9 cellular contexts compared by ENCODE assay signal in the genomic region with DNA sequence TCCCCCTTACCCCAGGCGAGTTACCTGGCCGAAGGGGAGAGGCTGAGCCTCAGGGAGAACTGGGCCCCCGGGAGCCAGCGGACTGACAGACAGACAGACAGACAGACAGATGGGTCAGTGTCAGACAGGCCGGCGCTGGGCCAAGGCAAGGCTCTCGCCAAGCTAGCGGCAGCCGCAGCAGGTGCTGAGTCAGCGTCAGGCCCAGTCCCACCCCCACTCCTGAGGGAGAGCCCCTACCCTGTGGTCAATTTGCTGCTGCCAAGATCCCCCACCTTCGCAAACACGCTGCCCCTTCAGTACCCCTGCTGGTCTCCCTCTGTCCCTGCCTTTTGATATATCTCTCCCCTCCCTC. TPM values are rescaled to one million over a fixed set of nuclear protein-coding genes. Genes with fewer than 3 reads are reported as not detected.
A peak's percentile ranks its signal among the peaks of the same experiment; 100 is the strongest.
DNase-seq lines count a peak whose midpoint lies in the region; ATAC-seq and TF ChIP-seq lines count a peak whose summit lies in the region.
"Had no signal": no experiment of that assay in that cellular context is flagged by ENCODE, and none has a peak within 500 bp of the region (broad histone marks: within the 10 kb centered on the region; RNA-seq: fewer than 3 reads in every experiment).

No MANE protein-coding gene starts in this region.

- H3K27ac ChIP-seq in A673 (ENCODE audit: low read depth, low read length, poor library complexity, severe bottlenecking) (peak overlapping the region; percentile 97), GM23248 (no peak overlapping the region)

- H3K4me1 ChIP-seq in A673 (ENCODE audit: insufficient read depth, low read length, poor library complexity, severe bottlenecking) (peaks cover 53% of the 10 kb centered on the region), GM23248 (ENCODE audit: insufficient read depth) (peaks cover 16% of the 10 kb centered on the region)

- H3K9ac ChIP-seq in GM23248: no peak overlapping the region

- H4K20me1 ChIP-seq in GM23248 (ENCODE audit: insufficient read depth): no peaks in the 10 kb centered on the region

- H3K4me2 ChIP-seq in GM23248 (ENCODE audit: unreplicated experiment): peak overlapping the region; percentile 48

- POLR2A ChIA-PET in A673 (lab: Charles Lee; ENCODE audit: low non-redundant PET): interaction anchor here (0.6 kb wide), 3 partner anchors 44 to 245 kb away, joined by 3 to 4 read pairs (median 4); no protein-coding TSS in a partner anchor

- peaks cover 47% of the 10 kb centered on the region for H3K27me3 Mint-ChIP-seq in activated T-helper 2 cell treated with anti-CD3 and anti-CD28 coated beads, Interferon-gamma antibody, Interleukin-2, Interleukin-4, amounts not matched to agents 10 μg/mL and 5 μg/mL and 100 μg/mL, durations not matched to agents 14 hours and 24 hours and 36 hours (ENCODE audit: low read depth)

- no peak overlapping the region for H3K27ac Mint-ChIP-seq in activated T-helper 2 cell treated with anti-CD3 and anti-CD28 coated beads, Interferon-gamma antibody, Interleukin-2, Interleukin-4, amounts not matched to agents 10 μg/mL and 5 μg/mL and 100 μg/mL, durations not matched to agents 14 hours and 24 hours and 36 hours

- peak overlapping the region; percentile 81 for H3K4me3 Mint-ChIP-seq in activated T-helper 2 cell treated with anti-CD3 and anti-CD28 coated beads, Interferon-gamma antibody, Interleukin-2, Interleukin-4, amounts not matched to agents 10 μg/mL and 5 μg/mL and 100 μg/mL, durations not matched to agents 14 hours and 24 hours and 36 hours (ENCODE audit: low read depth)

- ATAC-seq in HG02981 (IDR thresholded peaks at IDR 0.05; ENCODE audit: unreplicated experiment): no peak
- no peak for ATAC-seq in HG02970 (IDR thresholded peaks at IDR 0.05; ENCODE audit: low FRiP score, unreplicated experiment)
- ATAC-seq in HG03460 (IDR thresholded peaks at IDR 0.05; ENCODE audit: unreplicated experiment): no peak

- H3K79me2 ChIP-seq in GM23248 (ENCODE audit: insufficient read depth): no peaks in the 10 kb centered on the region

- peaks cover 36% of the 10 kb centered on the region for H3K4me1 Mint-ChIP-seq in activated T-helper 2 cell treated with anti-CD3 and anti-CD28 coated beads, Interferon-gamma antibody, Interleukin-2, Interleukin-4, amounts not matched to agents 10 μg/mL and 5 μg/mL and 100 μg/mL, durations not matched to agents 14 hours and 24 hours and 36 hours (ENCODE audit: low read depth)

- H3K4me3 ChIP-seq in A673 (ENCODE audit: low read depth, low read length, poor library complexity, severe bottlenecking) (peak overlapping the region; percentile 90), GM23248 (no peak overlapping the region)

- DNase-seq in A673 (ENCODE audit: low spot score) (no peak), GM23248 (peak; percentile 52), islet precursor cell (peak; percentile 80), amniotic stem cell (lab: John Stamatoyannopoulos, UW) (no peak)
- no peak for DNase-seq in activated T-helper 2 cell treated with anti-CD3 and anti-CD28 coated beads, Interferon-gamma antibody, Interleukin-2, Interleukin-4, amounts not matched to agents 10 μg/mL and 5 μg/mL and 100 μg/mL, durations not matched to agents 14 hours and 24 hours and 36 hours (ENCODE audit: low spot score)

- H3K36me3 Mint-ChIP-seq in activated T-helper 2 cell treated with anti-CD3 and anti-CD28 coated beads, Interferon-gamma antibody, Interleukin-2, Interleukin-4, amounts not matched to agents 10 μg/mL and 5 μg/mL and 100 μg/mL, durations not matched to agents 14 hours and 24 hours and 36 hours (ENCODE audit: low read depth): peaks cover 31% of the 10 kb centered on the region

- in situ Hi-C loops in GM23248 (cut with MboI): no loop called here

- no peaks in the 10 kb centered on the region for H3K9me2 ChIP-seq in GM23248 (ENCODE audit: insufficient read depth)

- no peaks in the 10 kb centered on the region for H3K9me3 Mint-ChIP-seq in activated T-helper 2 cell treated with anti-CD3 and anti-CD28 coated beads, Interferon-gamma antibody, Interleukin-2, Interleukin-4, amounts not matched to agents 10 μg/mL and 5 μg/mL and 100 μg/mL, durations not matched to agents 14 hours and 24 hours and 36 hours
- H3K9me3 Mint-ChIP-seq: central memory CD8-positive, alpha-beta T cell had no signal

- H3K36me3 ChIP-seq in A673 (ENCODE audit: insufficient read depth, low read length, poor library complexity, severe bottlenecking) (no peaks in the 10 kb centered on the region), GM23248 (ENCODE audit: low read depth) (no peaks in the 10 kb centered on the region)

- TF ChIP-seq CTCF in A673 (conservative IDR thresholded peaks at IDR 0.05; ENCODE audit: low read depth, low read length): 0 out of 2 replicates have a peak, but pooled peaks have one; percentile 16

- no peak overlapping the region for H2AFZ ChIP-seq in GM23248

- no TSS peak for BruUV-seq in A673 (replicated peaks; lab: Mats Ljungman, UMichigan)

- CTCF ChIA-PET in A673 (lab: Charles Lee): interaction anchor here (0.6 to 1.9 kb wide), 6 partner anchors 20 to 601 kb away, joined by 3 to 12 read pairs (median 6); partner anchors contain the start of gene ZBTB4

- H3K9me3 ChIP-seq in A673 (ENCODE audit: low read depth, low read length, poor library complexity, severe bottlenecking): no peaks in the 10 kb centered on the region
- H3K9me3 ChIP-seq in GM23248 (ENCODE audit: low read depth): no peaks in the 10 kb centered on the region

- intact Hi-C loops in A673 (cut with micrococcal nuclease; ENCODE audit: unreplicated experiment): loop anchor here (1.0 kb wide), 1 partner anchor 44 kb away; the partner anchor contains the start of gene POLR2A
- intact Hi-C loops in activated T-helper 2 cell treated with anti-CD3 and anti-CD28 coated beads, Interferon-gamma antibody, Interleukin-2, Interleukin-4, amounts not matched to agents 10 μg/mL and 5 μg/mL and 100 μg/mL, durations not matched to agents 14 hours and 24 hours and 36 hours (cut with micrococcal nuclease): no loop called here

- 13 to 14% methylated on average over 10 of the region's 12 CpGs for WGBS in GM23248 (ENCODE audit: low coverage in 1 of 2, low lambda C conversion rate in 2 of 2, missing lambda C conversion rate in 2 of 2), 2 experiments

- H3F3A ChIP-seq in GM23248 (ENCODE audit: insufficient read depth): peaks cover 11% of the 10 kb centered on the region

- no peaks in the 10 kb centered on the region for H3K27me3 ChIP-seq in A673 (replicated peaks; ENCODE audit: insufficient read depth, low read depth, low read length, poor library complexity)
- peaks cover 32% of the 10 kb centered on the region; the same call in 1 of the 2 replicates for H3K27me3 ChIP-seq in GM23248 (replicated peaks; ENCODE audit: insufficient read depth)

RNA-seq across cellular contexts. Expression of gene FGF11, which starts 1.5 kb away (rescaled TPM):
- total RNA-seq in A673 (2021): 18.2 and 24.6 TPM in 2 replicates
- total RNA-seq in GM23248 (2014; rRNA removed; shearing (Covaris generic)): not detected in 2 replicates
- 0.22 and 0.36 TPM in 2 replicates for polyA plus RNA-seq in GM23248 (2016; fragmentation: Nextera tagmentation; extraction: Ambion mirVana)
- total RNA-seq in activated T-helper 2 cell treated with anti-CD3 and anti-CD28 coated beads, Interferon-gamma antibody, Interleukin-2, Interleukin-4, amounts not matched to agents 10 μg/mL and 5 μg/mL and 100 μg/mL, durations not matched to agents 14 hours and 24 hours and 36 hours: 4.8 and 6.1 TPM in 2 replicates

RNA-seq across cellular contexts. Expression of gene CHRNB1, which starts 4.1 kb away (rescaled TPM):
- total RNA-seq in A673 (2021): 5.2 and 8.6 TPM in 2 replicates
- total RNA-seq in GM23248 (2014; rRNA removed; shearing (Covaris generic)): 3.9 and 4.9 TPM in 2 replicates
- polyA plus RNA-seq in GM23248 (2016; fragmentation: Nextera tagmentation; extraction: Ambion mirVana): 3.5 and 4.2 TPM in 2 replicates
- total RNA-seq in activated T-helper 2 cell treated with anti-CD3 and anti-CD28 coated beads, Interferon-gamma antibody, Interleukin-2, Interleukin-4, amounts not matched to agents 10 μg/mL and 5 μg/mL and 100 μg/mL, durations not matched to agents 14 hours and 24 hours and 36 hours: 6.6 and 6.9 TPM in 2 replicates

RNA-seq across cellular contexts. Expression of gene TMEM102, which starts 5.6 kb away (rescaled TPM):
- total RNA-seq in A673 (2021): 3.2 and 4.7 TPM in 2 replicates
- 3.2 and 7.7 TPM in 2 replicates for total RNA-seq in GM23248 (2014; rRNA removed; shearing (Covaris generic))
- 3.4 and 4.3 TPM in 2 replicates for polyA plus RNA-seq in GM23248 (2016; fragmentation: Nextera tagmentation; extraction: Ambion mirVana)
- total RNA-seq in activated T-helper 2 cell treated with anti-CD3 and anti-CD28 coated beads, Interferon-gamma antibody, Interleukin-2, Interleukin-4, amounts not matched to agents 10 μg/mL and 5 μg/mL and 100 μg/mL, durations not matched to agents 14 hours and 24 hours and 36 hours: 13.4 and 14.8 TPM in 2 replicates

RNA-seq across cellular contexts. Expression of gene SPEM3, which starts 12.1 kb away (rescaled TPM):
- total RNA-seq in A673 (2021): not detected in 2 replicates
- total RNA-seq in GM23248 (2014; rRNA removed; shearing (Covaris generic)): not detected in 2 replicates
- not detected in 2 replicates for polyA plus RNA-seq in GM23248 (2016; fragmentation: Nextera tagmentation; extraction: Ambion mirVana)
- total RNA-seq in activated T-helper 2 cell treated with anti-CD3 and anti-CD28 coated beads, Interferon-gamma antibody, Interleukin-2, Interleukin-4, amounts not matched to agents 10 μg/mL and 5 μg/mL and 100 μg/mL, durations not matched to agents 14 hours and 24 hours and 36 hours: not detected in 2 replicates

RNA-seq across cellular contexts. Expression of gene SPEM2, which starts 15.4 kb away (rescaled TPM):
- 0.24 TPM in 1 of 2 replicates, not detected in the other for total RNA-seq in A673 (2021)
- total RNA-seq in GM23248 (2014; rRNA removed; shearing (Covaris generic)): not detected in 2 replicates
- not detected in 2 replicates for polyA plus RNA-seq in GM23248 (2016; fragmentation: Nextera tagmentation; extraction: Ambion mirVana)
- total RNA-seq in activated T-helper 2 cell treated with anti-CD3 and anti-CD28 coated beads, Interferon-gamma antibody, Interleukin-2, Interleukin-4, amounts not matched to agents 10 μg/mL and 5 μg/mL and 100 μg/mL, durations not matched to agents 14 hours and 24 hours and 36 hours: not detected in 2 replicates

Comparison
In these comparisons a context has a peak if more than half of its experiments do, and no peak if none do; other contexts are left out.
1. DNase-seq: peak in GM23248 (single experiment) and islet precursor cell (single experiment); none in A673 (single experiment), activated T-helper 2 cell treated with anti-CD3 and anti-CD28 coated beads, Interferon-gamma antibody, Interleukin-2, Interleukin-4, amounts not matched to agents 10 μg/mL and 5 μg/mL and 100 μg/mL, durations not matched to agents 14 hours and 24 hours and 36 hours (single experiment) and amniotic stem cell (single experiment).